Comparison of ENCODE assay signal across 1 cellular context in the genomic region with DNA sequence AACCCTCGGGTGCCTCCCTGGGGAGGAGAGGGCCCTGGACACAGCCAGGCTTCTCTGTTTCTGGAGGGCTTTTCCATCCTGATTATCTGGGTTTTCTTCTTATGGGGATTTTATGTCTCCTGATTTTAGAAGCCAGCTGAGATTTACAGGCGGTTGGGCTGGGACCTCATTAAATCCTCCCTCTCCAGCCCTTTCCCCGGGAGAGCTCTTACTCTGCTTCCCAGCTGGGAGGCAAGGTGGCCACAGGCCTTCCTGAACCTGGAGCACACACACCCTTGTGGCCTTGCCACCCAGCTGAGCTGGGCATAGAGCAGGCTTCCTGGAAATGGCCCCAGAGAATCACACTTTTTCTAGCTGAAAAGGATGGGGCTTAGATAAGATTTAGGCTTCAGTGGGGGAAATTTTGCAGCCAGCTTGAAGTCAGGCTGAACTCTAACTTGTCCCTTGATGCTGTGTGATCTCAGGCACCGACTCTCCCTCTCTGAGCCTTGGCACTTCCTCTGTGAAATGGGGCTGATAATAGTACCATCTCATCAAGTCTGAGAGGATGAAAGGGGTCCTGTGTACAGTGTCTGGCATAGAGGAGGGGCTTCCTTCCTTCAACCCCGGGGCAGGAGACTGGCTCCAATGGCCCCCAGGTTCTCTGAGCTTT.
TF ChIP-seq lines count a peak whose summit lies in the region.

No MANE protein-coding gene starts in this region.

TF ChIP-seq in HepG2, 621 proteins besides CTCF, POLR2A, EP300 and RAD21:
- TF ChIP-seq ZNF768 (CRISPR knock-in tag; IDR thresholded peaks at IDR 0.05) (peak; percentile 86), ZNF326 (CRISPR knock-in tag; IDR thresholded peaks at IDR 0.05; ENCODE audit: borderline replicate concordance) (no peak)
